22 cellular contexts compared by ENCODE assay signal in the genomic region with DNA sequence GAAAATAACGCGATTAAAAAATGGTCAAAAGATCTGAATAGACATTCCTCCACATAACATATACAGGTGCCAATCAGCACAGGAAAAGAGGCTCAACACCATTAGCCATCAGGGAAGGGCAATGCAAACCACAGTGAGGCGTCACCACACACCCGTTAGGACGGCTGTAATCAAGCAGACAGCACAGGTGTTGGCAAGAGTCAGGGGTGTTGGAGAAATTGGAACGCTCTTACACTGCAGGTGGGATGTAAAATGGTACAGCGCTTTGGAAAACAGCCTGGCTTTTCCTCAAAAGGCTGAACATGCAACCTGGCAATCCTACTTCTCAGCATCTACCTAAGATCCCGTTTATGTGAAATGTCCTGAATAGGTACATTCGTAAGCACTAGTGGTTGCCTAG. TPM values are rescaled to one million over a fixed set of nuclear protein-coding genes. Genes with fewer than 3 reads are reported as not detected.
DNase-seq lines count a peak whose midpoint lies in the region; ATAC-seq, FAIRE-seq and TF ChIP-seq lines count a peak whose summit lies in the region.
"Had no signal": no experiment of that assay in that cellular context is flagged by ENCODE, and none has a peak within 500 bp of the region (broad histone marks: within the 10 kb centered on the region; RNA-seq: fewer than 3 reads in every experiment).

No MANE protein-coding gene starts in this region.

- TF ChIP-seq EP300 in K562 (IDR thresholded peaks at IDR 0.05; ENCODE audit: low read length), result no peak

- TF ChIP-seq POLR2A in K562 (conservative IDR thresholded peaks at IDR 0.05) (no peak), lower leg skin (IDR thresholded peaks at IDR 0.05) (no peak)

- no peak overlapping the region for H3K4me2 ChIP-seq in K562 (ENCODE audit: insufficient read depth, low read length)

- H3K9ac ChIP-seq in K562 (ENCODE audit: insufficient read depth in 1 of 2, low read depth in 2 of 2, low read length in 2 of 2), result no peak overlapping the region

- peak; percentile 34; the same call in 1 of the 3 replicates for ATAC-seq in K562
- no peak for ATAC-seq in lower lobe of right lung
- no peak for ATAC-seq in left colon
- ATAC-seq: HepG2 had no signal

- 27% methylated on average over 9 of the region's 9 CpGs for WGBS in K562 (ENCODE audit: insufficient coverage, low coverage, missing lambda C conversion rate)
- 72 to 83% methylated on average over 9 of the region's 9 CpGs for WGBS in lower leg skin, 2 donors

- no peak overlapping the region for H2AFZ ChIP-seq in K562 (ENCODE audit: low read depth, low read length)

- POLR2A ChIA-PET in K562 (lab: Yijun Ruan, JAX), result interaction anchor here (0.6 to 0.8 kb wide), 2 partner anchors 124 to 1263 kb away, joined by 3 read pairs; no protein-coding TSS in a partner anchor

- no peak for FAIRE-seq in K562 (lab: Jason Lieb, UNC)
- FAIRE-seq: D721Med, GM12892, HepG2, HTR-8/SVneo had no signal

- BruUV-seq in K562 (replicated peaks; lab: Mats Ljungman, UMichigan), result no TSS peak

- peak; percentile 37 for DNase-seq in NCI-H2171 treated with DMSO at 0.1 percent for 48 hours (lab: John Stamatoyannopoulos, UW)
- no peak for DNase-seq in NCI-H2171 (lab: John Stamatoyannopoulos, UW)
- DNase-seq in K562 (ENCODE audit: extremely low read depth in 1 of 4, low spot score in 3 of 4), result no peak
- peak; percentile 4 for DNase-seq in lower lobe of right lung
- no peak for DNase-seq in COLO668 (lab: John Stamatoyannopoulos, UW; ENCODE audit: unreplicated experiment)
- DNase-seq in lower leg skin (ENCODE audit: low spot score in 2 of 2), result no peak
- DNase-seq in left colon, result no peak
- DNase-seq: AML-193; CD4-positive, alpha-beta memory T cell; COR-L47; DMS153; DMS79 treated with DMSO at 0.1 percent for 48 hours; EL; GDM1; GOT3; HCEC 1CT; HFFc6 had no signal

- no peaks in the 10 kb centered on the region for H3K9me3 ChIP-seq in K562 (replicated peaks; ENCODE audit: control insufficient read depth, insufficient read depth, low read depth, low read length)
- no peaks in the 10 kb centered on the region for H3K9me3 ChIP-seq in lower lobe of right lung

- H3K9me1 ChIP-seq in K562 (ENCODE audit: control insufficient read depth, insufficient read depth, low read length), result no peaks in the 10 kb centered on the region

- no peak for TF ChIP-seq RAD21 in K562 (CRISPR knock-in tag; conservative IDR thresholded peaks at IDR 0.05 in 1 of 2, IDR thresholded peaks at IDR 0.05 in 1 of 2)

- H3K27ac ChIP-seq in K562 (ENCODE audit: extremely low read depth, low read depth, low read length) (no peak overlapping the region), lower lobe of right lung (no peak overlapping the region)
- H3K27ac ChIP-seq: 22Rv1 had no signal

- H3K4me1 ChIP-seq in K562 (replicated peaks in 1 of 2; ENCODE audit: control insufficient read depth in 2 of 2, insufficient read depth in 2 of 2, low read length in 2 of 2) (peaks cover 3 to 11% of the 10 kb centered on the region in 2 experiments; a peak in 4 of 5 replicates), lower lobe of right lung (peaks cover 9% of the 10 kb centered on the region)

- CTCF ChIA-PET in K562 (lab: Yijun Ruan, JAX; ENCODE audit: low intra/inter-chr PET ratio), result no interaction called here

- peaks cover 6% of the 10 kb centered on the region; the same call in 2 of the 3 replicates for H3K36me3 ChIP-seq in K562 (ENCODE audit: control insufficient read depth, insufficient read depth, low read length)
- peaks cover 13% of the 10 kb centered on the region for H3K36me3 ChIP-seq in lower lobe of right lung

- no peaks in the 10 kb centered on the region for H4K20me1 ChIP-seq in K562 (replicated peaks; ENCODE audit: control insufficient read depth, insufficient read depth, low read length)

- in situ Hi-C loops in K562 (cut with MboI), result no loop called here

- H3K79me2 ChIP-seq in K562 (ENCODE audit: control insufficient read depth, insufficient read depth, low read length), result no peaks in the 10 kb centered on the region

- H3K27me3 ChIP-seq in K562 (ENCODE audit: control insufficient read depth in 2 of 2, insufficient read depth in 2 of 2, low read length in 2 of 2), result peaks cover 7 to 9% of the 10 kb centered on the region in 2 experiments; a peak in 4 of 5 replicates
- H3K27me3 ChIP-seq in lower lobe of right lung (ENCODE audit: low read depth), result no peaks in the 10 kb centered on the region

- H3K4me3 ChIP-seq in K562 (no peak overlapping the region), lower lobe of right lung (no peak overlapping the region), lower leg skin (ENCODE audit: low read depth, poor library complexity, severe bottlenecking) (no peak overlapping the region)

- intact Hi-C loops in K562 (cut with micrococcal nuclease) (no loop called here), lower lobe of right lung (cut with DNase I) (no loop called here), lower leg skin (cut with DNase I; ENCODE audit: low total_unique reads) (no loop called here), left colon (cut with DNase I, micrococcal nuclease) (no loop called here)

- TF ChIP-seq CTCF in K562 (IDR thresholded peaks at IDR 0.05 in 2 of 3, conservative IDR thresholded peaks at IDR 0.05 in 1 of 3; ENCODE audit: insufficient read depth in 2 of 3, low read depth in 1 of 3, low read length in 3 of 3) (no peak), lower lobe of right lung (IDR thresholded peaks at IDR 0.05) (no peak), lower leg skin (IDR thresholded peaks at IDR 0.05) (no peak)

TF ChIP-seq in K562, 482 proteins besides CTCF, POLR2A, EP300 and RAD21 (continues in another document):
- no peak for TF ChIP-seq KLF16 (IDR thresholded peaks at IDR 0.05)
- no peak for TF ChIP-seq HES1 (IDR thresholded peaks at IDR 0.05; ENCODE audit: low read depth)
- no peak for TF ChIP-seq HDAC3 (IDR thresholded peaks at IDR 0.05; ENCODE audit: borderline replicate concordance, partially characterized antibody)
- no peak for TF ChIP-seq ESRRB (CRISPR knock-in tag; IDR thresholded peaks at IDR 0.05; ENCODE audit: borderline replicate concordance)
- no peak for TF ChIP-seq RBBP5 (IDR thresholded peaks at IDR 0.05; ENCODE audit: borderline replicate concordance, insufficient read depth, low read length, poor library complexity, severe bottlenecking)
- TF ChIP-seq MYBL2 (IDR thresholded peaks at IDR 0.05; ENCODE audit: low read depth), result no peak
- TF ChIP-seq MYBL2 (CRISPR knock-in tag; IDR thresholded peaks at IDR 0.05; ENCODE audit: borderline replicate concordance), result no peak
- no peak for TF ChIP-seq RBM22 (IDR thresholded peaks at IDR 0.05; ENCODE audit: low read depth, low read length, poor library complexity, severe bottlenecking)
- TF ChIP-seq, protein P1, sequence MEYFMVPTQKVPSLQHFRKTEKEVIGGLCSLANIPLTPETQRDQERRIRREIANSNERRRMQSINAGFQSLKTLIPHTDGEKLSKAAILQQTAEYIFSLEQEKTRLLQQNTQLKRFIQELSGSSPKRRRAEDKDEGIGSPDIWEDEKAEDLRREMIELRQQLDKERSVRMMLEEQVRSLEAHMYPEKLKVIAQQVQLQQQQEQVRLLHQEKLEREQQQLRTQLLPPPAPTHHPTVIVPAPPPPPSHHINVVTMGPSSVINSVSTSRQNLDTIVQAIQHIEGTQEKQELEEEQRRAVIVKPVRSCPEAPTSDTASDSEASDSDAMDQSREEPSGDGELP (CRISPR knock-in tag; IDR thresholded peaks at IDR 0.05; ENCODE audit: borderline replicate concordance), result no peak
- no peak for TF ChIP-seq HDGF (IDR thresholded peaks at IDR 0.05)
- TF ChIP-seq BHLHE40 (IDR thresholded peaks at IDR 0.05; ENCODE audit: low read length), result no peak
- no peak for TF ChIP-seq FOXO4 (CRISPR knock-in tag; IDR thresholded peaks at IDR 0.05)
- TF ChIP-seq ZNF668 (CRISPR knock-in tag; IDR thresholded peaks at IDR 0.05), result no peak
- no peak for TF ChIP-seq ZNF444 (CRISPR knock-in tag; IDR thresholded peaks at IDR 0.05)

RNA-seq across cellular contexts. Expression of gene MMP17, which starts 21.5 kb away (rescaled TPM):
- total RNA-seq in K562 (2011; cell fraction: chromatin; rRNA removed; ENCODE audit: low replicate concordance), result 65.7 and 167 TPM in 2 replicates
- total RNA-seq in K562 (2011; cell fraction: nucleolus; rRNA removed), result 84.0 and 92.2 TPM in 2 replicates
- 68.9 and 73.7 TPM in 2 replicates for total RNA-seq in K562 (2011; cell fraction: nucleoplasm; rRNA removed)
- total RNA-seq in K562 (2014; rRNA removed), result 12.7 and 17.5 TPM in 2 replicates
- 0.93 and 1.1 TPM in 2 replicates for total RNA-seq in K562 (2014; rRNA removed; fragmentation: Illumina TruSeq; extraction: Trizol)
- total RNA-seq in K562 (2015; rRNA removed; fragmentation: Illumina TruSeq; extraction: Trizol), result 4.0 and 4.6 TPM in 2 replicates
- 18.0 and 20.1 TPM in 2 replicates for total RNA-seq in K562 (2021)
- polyA plus RNA-seq in K562 (2011; rRNA removed), result 17.1 and 57.8 TPM in 2 replicates
- 29.3 and 39.3 TPM in 2 replicates for polyA plus RNA-seq in K562 (2011; cell fraction: cytosol; rRNA removed)
- 170 and 193 TPM in 2 replicates for polyA plus RNA-seq in K562 (2011; cell fraction: nucleus; rRNA removed)
- polyA plus RNA-seq in K562 (2012), result 17.2 and 26.5 TPM in 2 replicates
- polyA plus RNA-seq in K562 (2014; fragmentation: Illumina TruSeq; extraction: Trizol), result 5.0 and 11.6 TPM in 2 replicates
- not detected for polyA plus RNA-seq in K562 (2014; fragmentation: Nextera tagmentation; extraction: Ambion mirVana)
- polyA plus RNA-seq in K562 (2014; rRNA removed), result 21.2 and 24.1 TPM in 2 replicates
- polyA minus RNA-seq in K562 (2011; rRNA and poly(A)+ RNA removed), result 4.9 and 7.1 TPM in 2 replicates
- 13.5 and 30.6 TPM in 2 replicates for polyA minus RNA-seq in K562 (2011; cell fraction: cytosol; rRNA and poly(A)+ RNA removed)
- polyA minus RNA-seq in K562 (2011; cell fraction: nucleus; rRNA and poly(A)+ RNA removed), result 25.7 and 56.9 TPM in 2 replicates
- 2.5 TPM for total RNA-seq in lower lobe of right lung
- 10 to 100 TPM in 1 of 4 donors, 1 to 10 TPM in 3; 5.4 to 11.6 (median 5.7) TPM for total RNA-seq in lower leg skin
- total RNA-seq in left colon, result 1 to 10 TPM in 1 of 2 donors, under 1 TPM in 1; 0.76 to 1.6 TPM
- polyA plus RNA-seq: CD4-positive, alpha-beta memory T cell had no signal

Comparison
In these comparisons a context has a peak if more than half of its experiments do, and no peak if none do; other contexts are left out.
1. DNase-seq: peak in NCI-H2171 treated with DMSO at 0.1 percent for 48 hours (single experiment) and lower lobe of right lung (single experiment); none in NCI-H2171 (single experiment), K562 (0 of 4), COLO668 (single experiment), lower leg skin (0 of 2) and left colon (0 of 2).